In the genomic region with DNA sequence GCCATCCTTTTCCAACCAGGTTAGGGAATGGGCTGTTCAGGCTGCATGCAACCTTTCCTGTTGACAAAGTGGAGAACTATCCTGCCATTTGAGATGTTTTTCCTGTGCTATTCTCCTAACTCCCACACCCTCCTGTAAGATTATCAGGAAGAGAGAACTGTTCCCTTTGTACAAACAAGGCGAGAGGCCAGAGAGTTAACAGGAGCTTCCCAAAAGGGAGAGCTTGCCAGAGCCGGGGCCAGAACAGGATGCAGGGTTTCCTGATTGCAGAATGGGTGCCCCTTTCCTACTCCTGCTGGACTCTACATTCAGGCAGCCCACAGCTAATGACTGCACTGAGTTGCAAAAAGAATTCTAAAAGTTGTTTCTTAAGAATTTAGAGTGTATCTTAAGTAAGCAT, we compare ENCODE assay signal across 1 cellular context.
TF ChIP-seq lines count a peak whose summit lies in the region.

No MANE protein-coding gene starts in this region.

TF ChIP-seq in endothelial cell of umbilical vein, 7 proteins besides CTCF, POLR2A, EP300 and RAD21 (continued from another document):
- TF ChIP-seq, protein P1, sequence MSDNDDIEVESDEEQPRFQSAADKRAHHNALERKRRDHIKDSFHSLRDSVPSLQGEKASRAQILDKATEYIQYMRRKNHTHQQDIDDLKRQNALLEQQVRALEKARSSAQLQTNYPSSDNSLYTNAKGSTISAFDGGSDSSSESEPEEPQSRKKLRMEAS (IDR thresholded peaks at IDR 0.05; ENCODE audit: insufficient read depth, insufficient read length), result no peak
